In genomic region chr7:64603271-64603670, GRCh38 we compare ENCODE assay signal across 8 cellular contexts.
"Had no signal": no experiment of that assay in that cellular context is flagged by ENCODE, and none has a peak within 500 bp of the region (broad histone marks: within the 10 kb centered on the region; RNA-seq: fewer than 3 reads in every experiment).

No MANE protein-coding gene starts in this region.

- DNase-seq: GDM1, GF-D8 had no signal

- H3K4me3 ChIP-seq: GM12878 had no signal

- ATAC-seq: GM12878 had no signal

- FAIRE-seq: G401.6, GM12878, GM12891, GM12892, GM18507, GM19239 had no signal
